9 cellular contexts compared by ENCODE assay signal in the genomic region with DNA sequence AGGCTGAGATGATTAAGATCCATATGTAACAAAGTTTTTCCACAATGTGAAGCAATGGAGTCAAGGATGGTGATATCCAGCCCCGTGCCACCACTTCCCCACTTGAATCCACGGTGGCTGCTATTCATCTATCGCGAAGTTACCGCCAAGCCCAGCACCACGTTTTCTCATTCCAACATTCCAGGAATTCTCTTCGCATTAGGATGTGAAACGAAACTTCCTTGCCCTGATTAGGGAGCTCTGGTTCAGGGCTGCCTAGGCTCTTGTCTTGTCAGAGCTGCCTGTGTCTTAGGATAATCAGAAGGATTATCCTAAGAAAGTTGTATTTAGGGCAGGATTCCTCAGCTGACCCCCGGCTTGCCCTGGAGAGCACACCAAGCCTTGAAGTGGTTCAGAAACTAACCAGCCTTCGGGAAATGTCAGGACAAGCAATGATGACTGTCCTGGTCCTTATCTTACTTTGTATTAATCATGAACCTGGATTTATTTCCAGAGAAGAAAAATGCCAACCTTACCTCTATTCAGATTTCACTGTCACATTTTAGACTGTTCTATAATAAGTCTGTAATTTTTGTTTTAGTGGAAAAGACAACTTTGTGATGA.
DNase-seq lines count a peak whose midpoint lies in the region; ATAC-seq, FAIRE-seq and TF ChIP-seq lines count a peak whose summit lies in the region.
"Had no signal": no experiment of that assay in that cellular context is flagged by ENCODE, and none has a peak within 500 bp of the region (broad histone marks: within the 10 kb centered on the region; RNA-seq: fewer than 3 reads in every experiment).

No MANE protein-coding gene starts in this region.

- H3K9me3 ChIP-seq in HUES6 (ENCODE audit: control insufficient read depth, insufficient read depth, low read depth, low read length) (no peaks in the 10 kb centered on the region), skeletal muscle tissue (ENCODE audit: control insufficient read depth in 3 of 3, low read length in 3 of 3) (no peaks in the 10 kb centered on the region)

- H3K4me1 ChIP-seq in HUES6 (ENCODE audit: control insufficient read depth, insufficient read depth, low read length), result peaks cover 23% of the 10 kb centered on the region
- H3K4me1 ChIP-seq in skeletal muscle tissue (ENCODE audit: control insufficient read depth in 3 of 3, insufficient read depth in 3 of 3, low read length in 3 of 3), result peaks cover 22 to 43% (median 38%) of the 10 kb centered on the region in 3 donors

- no peak for TF ChIP-seq CTCF in bronchial epithelial cell (IDR thresholded peaks at IDR 0.05; ENCODE audit: insufficient read depth, low read length, severe bottlenecking)

- H3K9ac ChIP-seq in HUES6 (ENCODE audit: low read length), result peak overlapping the region; percentile 28
- H3K9ac ChIP-seq in skeletal muscle tissue (ENCODE audit: low read depth in 1 of 3, low read length in 3 of 3), result peak overlapping the region; percentile 45 to 72 (median 68)

- H3K4me3 ChIP-seq in HUES6 (ENCODE audit: low read depth, low read length) (no peak overlapping the region), bronchial epithelial cell (ENCODE audit: low read depth, low read length) (no peak overlapping the region), skeletal muscle tissue (ENCODE audit: low read length in 3 of 3) (peak overlapping the region in 2 of 3 donors; percentile 45 to 59)

- ATAC-seq in GM19035 (IDR thresholded peaks at IDR 0.05; ENCODE audit: unreplicated experiment), result no peak
- ATAC-seq in HG03135 (IDR thresholded peaks at IDR 0.05; ENCODE audit: unreplicated experiment), result no peak

- H3K36me3 ChIP-seq in HUES6 (ENCODE audit: control insufficient read depth, insufficient read depth, low read length) (no peaks in the 10 kb centered on the region), bronchial epithelial cell (ENCODE audit: control insufficient read depth, insufficient read depth, low read length) (no peaks in the 10 kb centered on the region), skeletal muscle tissue (ENCODE audit: control insufficient read depth in 3 of 3, insufficient read depth in 3 of 3, low read length in 3 of 3) (no peaks in the 10 kb centered on the region)

- no peak for FAIRE-seq in bronchial epithelial cell (lab: Jason Lieb, UNC)

- no peaks in the 10 kb centered on the region for H3K27me3 ChIP-seq in HUES6 (ENCODE audit: control insufficient read depth, insufficient read depth, low read length)
- no peaks in the 10 kb centered on the region for H3K27me3 ChIP-seq in bronchial epithelial cell (ENCODE audit: control insufficient read depth, insufficient read depth, low read length)
- H3K27me3 ChIP-seq in skeletal muscle tissue (ENCODE audit: control insufficient read depth in 3 of 3, insufficient read depth in 3 of 3, low read length in 3 of 3), result no peaks in the 10 kb centered on the region

- peak; percentile 70 for DNase-seq in bronchial epithelial cell (ENCODE audit: low read depth)
- DNase-seq in iPS DF 19.7 (ENCODE audit: low read depth, low spot score), result peak; percentile 69
- no peak for DNase-seq in central memory CD4-positive, alpha-beta T cell
- no peak for DNase-seq in SK-N-DZ (ENCODE audit: low spot score)
- DNase-seq: stimulated activated CD4-positive, alpha-beta T cell treated with anti-CD3 and anti-CD28 coated beads, Interleukin-1b, Interleukin-23, amount 100 ng/mL, for 48 hours had no signal

- H3K27ac ChIP-seq in HUES6 (ENCODE audit: low read depth, low read length) (peak overlapping the region; percentile 44; the same call in 1 of the 2 replicates), skeletal muscle tissue (ENCODE audit: low read depth, low read length) (peak overlapping the region; percentile 94)

Comparison
In these comparisons a context has a peak if more than half of its experiments do, and no peak if none do; other contexts are left out.
1. H3K4me3 ChIP-seq: peak in skeletal muscle tissue (2 of 3); none in HUES6 (single experiment) and bronchial epithelial cell (single experiment).
2. DNase-seq: peak in bronchial epithelial cell (single experiment) and iPS DF 19.7 (single experiment); none in central memory CD4-positive, alpha-beta T cell (single experiment) and SK-N-DZ (single experiment).